12 cellular contexts compared by ENCODE assay signal in the genomic region with DNA sequence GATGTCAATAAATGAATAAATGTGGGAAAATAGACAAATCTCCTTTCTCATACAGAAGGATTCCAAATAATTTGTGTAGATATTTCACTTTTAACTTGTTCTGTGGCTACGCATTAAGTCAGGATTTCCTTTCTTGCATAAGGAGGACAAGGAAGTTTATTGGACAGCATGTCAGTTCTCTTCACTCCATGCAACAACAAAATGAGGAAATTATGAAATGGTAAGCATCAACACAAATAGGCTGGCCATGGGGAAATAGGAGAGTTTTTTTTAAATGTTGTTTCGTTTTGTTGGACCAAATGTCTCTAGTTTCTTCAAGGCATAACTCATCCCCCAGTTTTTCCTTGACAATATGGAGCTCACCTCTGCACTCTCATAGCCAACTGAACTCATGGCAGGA. TPM values are rescaled to one million over a fixed set of nuclear protein-coding genes. Genes with fewer than 3 reads are reported as not detected.
DNase-seq lines count a peak whose midpoint lies in the region; ATAC-seq and TF ChIP-seq lines count a peak whose summit lies in the region.
"Not testable (repeated sequence)": the region's sequence is repeated elsewhere in the genome, so short reads cannot be mapped to it uniquely, and the experiment has no call there.
"Had no signal": no experiment of that assay in that cellular context is flagged by ENCODE, and none has a peak within 500 bp of the region (broad histone marks: within the 10 kb centered on the region; RNA-seq: fewer than 3 reads in every experiment).

No MANE protein-coding gene starts in this region.

- ATAC-seq in left ventricle myocardium superior (peak; percentile 28), upper lobe of left lung (ENCODE audit: low FRiP score in 2 of 2) (peak in 1 of 2 donors; percentile 62)
- peak; percentile 54 for ATAC-seq in naive thymus-derived CD4-positive, alpha-beta T cell

- H3K9me3 ChIP-seq in naive thymus-derived CD4-positive, alpha-beta T cell (ENCODE audit: control insufficient read depth in 2 of 3, low read length in 3 of 3) = not testable (repeated sequence)
- H3K9me3 ChIP-seq in upper lobe of left lung = peaks cover 0 to 15% (median 0%) of the 10 kb centered on the region in 4 donors

- H3K27ac ChIP-seq in HL-60 (replicated peaks) = peak overlapping the region; percentile 43
- H3K27ac ChIP-seq in naive thymus-derived CD4-positive, alpha-beta T cell (ENCODE audit: low read depth, low read length) = not testable (repeated sequence)
- peak overlapping the region; percentile 35 to 83 (median 63) for H3K27ac ChIP-seq in upper lobe of left lung

- H3K4me3 ChIP-seq in HL-60 (replicated peaks; ENCODE audit: insufficient read depth, low read length); naive thymus-derived CD4-positive, alpha-beta T cell (ENCODE audit: low read length): not testable (repeated sequence)
- H3K4me3 ChIP-seq in upper lobe of left lung = peak overlapping the region in 1 of 4 donors; percentile 5

- not testable (repeated sequence) for TF ChIP-seq CTCF in HL-60 (IDR thresholded peaks at IDR 0.05; ENCODE audit: insufficient read depth, low read length); upper lobe of left lung (IDR thresholded peaks at IDR 0.05)

- CTCF ChIA-PET in naive thymus-derived CD4-positive, alpha-beta T cell (lab: Charles Lee) = not testable (repeated sequence)

- peaks cover 0 to 36% (median 9%) of the 10 kb centered on the region in 11 donors for H3K9me3 Mint-ChIP-seq in naive thymus-derived CD4-positive, alpha-beta T cell

- intact Hi-C loops in left ventricle myocardium superior (cut with micrococcal nuclease); naive thymus-derived CD4-positive, alpha-beta T cell (cut with micrococcal nuclease): not testable (repeated sequence)

- H3K4me1 ChIP-seq in naive thymus-derived CD4-positive, alpha-beta T cell (ENCODE audit: control insufficient read depth in 2 of 2, insufficient read depth in 2 of 2, low read length in 2 of 2) = not testable (repeated sequence)
- H3K4me1 ChIP-seq in upper lobe of left lung = peaks cover 4 to 13% (median 6%) of the 10 kb centered on the region in 4 donors

- H3K36me3 ChIP-seq in naive thymus-derived CD4-positive, alpha-beta T cell (ENCODE audit: control insufficient read depth in 2 of 3, insufficient read depth in 3 of 3, low read length in 3 of 3); upper lobe of left lung: not testable (repeated sequence)

- H3K27ac Mint-ChIP-seq in naive thymus-derived CD4-positive, alpha-beta T cell = not testable (repeated sequence)

- H3K36me3 Mint-ChIP-seq in naive thymus-derived CD4-positive, alpha-beta T cell = peaks cover 0 to 10% (median 0%) of the 10 kb centered on the region in 5 donors

- not testable (repeated sequence) for H3K27me3 ChIP-seq in HL-60 (ENCODE audit: insufficient read depth, poor library complexity, severe bottlenecking); naive thymus-derived CD4-positive, alpha-beta T cell (ENCODE audit: control insufficient read depth in 2 of 2, insufficient read depth in 2 of 2, low read length in 2 of 2); upper lobe of left lung

- not testable (repeated sequence) for TF ChIP-seq EP300 in upper lobe of left lung (IDR thresholded peaks at IDR 0.05)

- TF ChIP-seq POLR2A in upper lobe of left lung (IDR thresholded peaks at IDR 0.05) = not testable (repeated sequence)

- peak; percentile 11 to 20 for DNase-seq in AML-193 (lab: John Stamatoyannopoulos, UW)
- DNase-seq in HL-60 (ENCODE audit: low read depth in 1 of 2, low spot score in 1 of 2) = peak in 1 of 2 experiments; percentile 17
- DNase-seq in NOMO-1 (lab: John Stamatoyannopoulos, UW; ENCODE audit: unreplicated experiment in 2 of 2) = peak; percentile 6 to 24
- peak; percentile 9 for DNase-seq in SIG-M5 treated with dmso at 0.1 percent for 504 hours (lab: John Stamatoyannopoulos, UW; ENCODE audit: unreplicated experiment)
- DNase-seq in left ventricle myocardium superior; naive thymus-derived CD4-positive, alpha-beta T cell; upper lobe of left lung: not testable (repeated sequence)

- POLR2A ChIA-PET in naive thymus-derived CD4-positive, alpha-beta T cell (lab: Charles Lee) = not testable (repeated sequence)

- not testable (repeated sequence) for H3K4me3 Mint-ChIP-seq in naive thymus-derived CD4-positive, alpha-beta T cell

- not testable (repeated sequence) for H3K27me3 Mint-ChIP-seq in naive thymus-derived CD4-positive, alpha-beta T cell

- WGBS in upper lobe of left lung, 2 donors = 44 to 50% methylated on average over 2 of the region's 2 CpGs

- not testable (repeated sequence) for H3K4me1 Mint-ChIP-seq in naive thymus-derived CD4-positive, alpha-beta T cell

RNA-seq across cellular contexts. Expression of a gene that starts 25.3 kb away (rescaled TPM):
- 2.5 TPM for total RNA-seq in left ventricle myocardium superior
- total RNA-seq in naive thymus-derived CD4-positive, alpha-beta T cell = 10 to 100 TPM in 1 of 5 experiments, 1 to 10 TPM in 1, not detected in 3; 5.4 to 19.2 TPM
- not detected for polyA plus RNA-seq in naive thymus-derived CD4-positive, alpha-beta T cell
- total RNA-seq in upper lobe of left lung = 10 to 100 TPM in 5 of 6 donors, 1 to 10 TPM in 1; 3.0 to 30.8 (median 16.3) TPM
- total RNA-seq: A673, G401, GM23338 had no signal
- polyA plus RNA-seq: CD4-positive, alpha-beta memory T cell; GM23338 had no signal

RNA-seq across cellular contexts. Expression of a gene that starts 46.6 kb away (rescaled TPM):
- total RNA-seq in left ventricle myocardium superior = not detected
- total RNA-seq in naive thymus-derived CD4-positive, alpha-beta T cell = not detected
- not detected for polyA plus RNA-seq in naive thymus-derived CD4-positive, alpha-beta T cell
- 1 to 10 TPM in 1 of 6 donors, under 1 TPM in 1, not detected in 4; 0.74 to 1.3 TPM for total RNA-seq in upper lobe of left lung
- total RNA-seq: A673; CD4-positive, alpha-beta memory T cell; G401; GM23338; H7 had no signal
- polyA plus RNA-seq: CD4-positive, alpha-beta memory T cell had no signal

RNA-seq across cellular contexts. Expression of a gene that starts 52.7 kb away (rescaled TPM):
- not detected for total RNA-seq in left ventricle myocardium superior
- total RNA-seq in naive thymus-derived CD4-positive, alpha-beta T cell = 1 to 10 TPM in 1 of 5 experiments, under 1 TPM in 1, not detected in 3; 0.45 to 7.0 TPM
- not detected for polyA plus RNA-seq in naive thymus-derived CD4-positive, alpha-beta T cell
- total RNA-seq in upper lobe of left lung = 1 to 10 TPM in 5 of 6 donors, not detected in 1; 1.2 to 4.0 (median 3.2) TPM
- total RNA-seq: A673; CD4-positive, alpha-beta memory T cell; G401 had no signal
- polyA plus RNA-seq: CD4-positive, alpha-beta memory T cell had no signal
